In the genomic region with DNA sequence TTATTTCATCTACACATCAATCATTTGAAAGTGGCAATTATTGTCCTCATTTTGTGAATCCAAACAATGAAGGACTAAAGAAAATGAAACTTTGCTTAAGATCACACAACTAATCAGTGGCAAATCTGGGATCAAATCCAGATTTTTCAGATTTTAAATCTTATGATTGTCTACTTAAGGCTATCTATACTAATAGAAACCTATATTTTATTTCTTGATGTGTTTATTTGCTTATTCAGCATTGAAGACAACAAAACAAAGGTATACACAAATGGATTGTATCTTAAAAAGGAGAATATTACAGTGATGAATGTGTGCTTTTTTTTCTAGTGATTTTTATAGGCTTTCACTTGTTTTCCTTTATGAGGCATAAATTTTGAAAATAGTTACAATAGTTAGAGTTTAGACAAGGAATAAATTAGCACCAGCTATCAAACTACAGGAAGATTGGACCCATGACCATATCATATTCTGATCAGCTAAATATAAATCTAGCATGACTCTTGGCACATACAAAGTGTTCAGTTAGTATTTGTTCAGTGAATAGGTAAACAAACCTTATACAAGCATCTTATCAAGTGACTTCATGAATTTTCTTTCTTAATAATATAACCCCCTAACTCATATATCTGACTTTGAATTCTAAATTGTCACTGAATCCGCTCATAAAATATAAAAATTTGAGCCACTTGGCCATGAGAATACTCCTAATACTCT, we compare ENCODE assay signal across 20 cellular contexts. TPM values are rescaled to one million over a fixed set of nuclear protein-coding genes. Genes with fewer than 3 reads are reported as not detected.
DNase-seq lines count a peak whose midpoint lies in the region; ATAC-seq, FAIRE-seq and TF ChIP-seq lines count a peak whose summit lies in the region.
"Had no signal": no experiment of that assay in that cellular context is flagged by ENCODE, and none has a peak within 500 bp of the region (broad histone marks: within the 10 kb centered on the region; RNA-seq: fewer than 3 reads in every experiment).

No MANE protein-coding gene starts in this region.

- WGBS in A549 (ENCODE audit: missing lambda C conversion rate) = 87% methylated on average over 1 of the region's 1 CpG
- 94% methylated on average over 1 of the region's 1 CpG for WGBS in right lobe of liver (ENCODE audit: insufficient coverage, low coverage, low lambda C conversion rate, missing lambda C conversion rate)
- WGBS in gastroesophageal sphincter (ENCODE audit: low coverage in 1 of 2), 2 donors = 100% methylated on average over 1 of the region's 1 CpG

- TF ChIP-seq POLR2A in A549 (IDR thresholded peaks at IDR 0.05; ENCODE audit: low read length) (no peak), right lobe of liver (IDR thresholded peaks at IDR 0.05) (no peak), gastroesophageal sphincter (IDR thresholded peaks at IDR 0.05) (no peak)

- H4K20me1 ChIP-seq in GM23338 (replicated peaks; ENCODE audit: insufficient read depth) = no peaks in the 10 kb centered on the region; the same call in 1 of the 2 replicates

- no peaks in the 10 kb centered on the region for H3K36me3 ChIP-seq in GM23338 (ENCODE audit: insufficient read depth)
- H3K36me3 ChIP-seq in right lobe of liver = no peaks in the 10 kb centered on the region
- H3K36me3 ChIP-seq in gastroesophageal sphincter = peaks cover 0 to 7% of the 10 kb centered on the region in 2 donors
- H3K36me3 ChIP-seq: HAP-1 had no signal

- FAIRE-seq in A549 (lab: Jason Lieb, UNC) = peak; percentile 63
- FAIRE-seq: HTR-8/SVneo had no signal

- H3F3A ChIP-seq in GM23338 (replicated peaks; ENCODE audit: low read depth) = no peaks in the 10 kb centered on the region

- intact Hi-C loops in right lobe of liver (cut with DNase I) = no loop called here

- no peaks in the 10 kb centered on the region for H3K9me2 ChIP-seq in GM23338 (ENCODE audit: insufficient read depth)

- TF ChIP-seq RAD21 in A549 (conservative IDR thresholded peaks at IDR 0.05 in 1 of 2, IDR thresholded peaks at IDR 0.05 in 1 of 2) = no peak

- H3K79me2 ChIP-seq in GM23338 (replicated peaks; ENCODE audit: insufficient read depth) = peaks cover 37% of the 10 kb centered on the region

- H3K27me3 ChIP-seq in GM23338 (ENCODE audit: insufficient read depth) = no peaks in the 10 kb centered on the region
- H3K27me3 ChIP-seq in right lobe of liver = no peaks in the 10 kb centered on the region
- H3K27me3 ChIP-seq in gastroesophageal sphincter = no peaks in the 10 kb centered on the region

- DNase-seq in A549 (ENCODE audit: low read depth in 1 of 2, low spot score in 1 of 2) = no peak
- DNase-seq in GM23338 (ENCODE audit: low spot score) = no peak
- DNase-seq in right lobe of liver = no peak
- DNase-seq in T-helper 2 cell treated with Interferon-gamma antibody and Interleukin-4, amounts not matched to agents 5 μg/mL and 100 μg/mL, for 36 hours (ENCODE audit: low spot score) = no peak
- no peak for DNase-seq in HCEC 1CT
- no peak for DNase-seq in SIG-M5 treated with dmso at 0.1 percent for 504 hours (lab: John Stamatoyannopoulos, UW; ENCODE audit: unreplicated experiment)
- DNase-seq: 8988T, AML-193, C1 segment of cervical spinal cord, EL, Karpas-422, NCI-H1417, NCI-H187, NCI-H774 had no signal

- H3K4me1 ChIP-seq in A549 = peaks cover 77% of the 10 kb centered on the region
- peaks cover 9% of the 10 kb centered on the region for H3K4me1 ChIP-seq in GM23338 (ENCODE audit: insufficient read depth)
- H3K4me1 ChIP-seq in right lobe of liver = peaks cover 0 to 47% (median 8%) of the 10 kb centered on the region in 4 donors
- peaks cover 0 to 43% (median 5%) of the 10 kb centered on the region in 3 donors for H3K4me1 ChIP-seq in gastroesophageal sphincter

- H3K4me1 Mint-ChIP-seq in GM23338 = peaks cover 7% of the 10 kb centered on the region; the same call in 2 of the 3 replicates
- peaks cover 9% of the 10 kb centered on the region for H3K4me1 Mint-ChIP-seq in T-helper 2 cell treated with Interferon-gamma antibody and Interleukin-4, amounts not matched to agents 5 μg/mL and 100 μg/mL, for 36 hours (ENCODE audit: low read depth)

- peak overlapping the region in 1 of 2 experiments; percentile 46; a peak in 1 of 6 replicates for H3K27ac ChIP-seq in A549
- peak overlapping the region; percentile 40; the same call in 1 of the 2 replicates for H3K27ac ChIP-seq in GM23338 (ENCODE audit: low read depth)
- peak overlapping the region; percentile 87 for H3K27ac ChIP-seq in VCaP
- H3K27ac ChIP-seq in right lobe of liver = peak overlapping the region in 1 of 3 donors; percentile 39
- no peak overlapping the region for H3K27ac ChIP-seq in gastroesophageal sphincter

- TF ChIP-seq EP300 in A549 (IDR thresholded peaks at IDR 0.05) = no peak
- no peak for TF ChIP-seq EP300 in gastroesophageal sphincter (IDR thresholded peaks at IDR 0.05)

- POLR2A ChIA-PET in A549 (lab: Yijun Ruan, JAX) = interaction anchor here (0.6 kb wide), 1 partner anchor 108 kb away, joined by 3 read pairs; no protein-coding TSS in a partner anchor

- TF ChIP-seq CTCF in A549 (IDR thresholded peaks at IDR 0.05) (no peak), GM23338 (conservative IDR thresholded peaks at IDR 0.05; ENCODE audit: low read depth in 2 of 2) (no peak), VCaP (conservative IDR thresholded peaks at IDR 0.05) (no peak), right lobe of liver (IDR thresholded peaks at IDR 0.05) (no peak), gastroesophageal sphincter (IDR thresholded peaks at IDR 0.05) (no peak)

- no peaks in the 10 kb centered on the region for H3K36me3 Mint-ChIP-seq in GM23338 (ENCODE audit: low read depth)
- no peaks in the 10 kb centered on the region for H3K36me3 Mint-ChIP-seq in T-helper 2 cell treated with Interferon-gamma antibody and Interleukin-4, amounts not matched to agents 5 μg/mL and 100 μg/mL, for 36 hours (ENCODE audit: low read depth)

- H3K4me3 ChIP-seq in A549 (no peak overlapping the region), GM23338 (no peak overlapping the region), right lobe of liver (no peak overlapping the region), gastroesophageal sphincter (no peak overlapping the region)
- H3K4me3 ChIP-seq: HAP-1 had no signal

- no peaks in the 10 kb centered on the region for H3K9me3 Mint-ChIP-seq in GM23338
- no peaks in the 10 kb centered on the region for H3K9me3 Mint-ChIP-seq in T-helper 2 cell treated with Interferon-gamma antibody and Interleukin-4, amounts not matched to agents 5 μg/mL and 100 μg/mL, for 36 hours
- H3K9me3 Mint-ChIP-seq: IgD-negative memory B cell had no signal

- CTCF ChIA-PET in A549 (lab: Yijun Ruan, JAX) = interaction anchor here (0.5 to 2.2 kb wide), 7 partner anchors 12 to 309 kb away, joined by 3 to 11 read pairs (median 3); a partner anchor contains a TSS

- H3K4me2 ChIP-seq in A549 (peak overlapping the region; percentile 45), GM23338 (no peak overlapping the region)

- no peaks in the 10 kb centered on the region for H3K27me3 Mint-ChIP-seq in GM23338 (ENCODE audit: insufficient read depth, low read depth, poor library complexity)
- H3K27me3 Mint-ChIP-seq in T-helper 2 cell treated with Interferon-gamma antibody and Interleukin-4, amounts not matched to agents 5 μg/mL and 100 μg/mL, for 36 hours (ENCODE audit: low read depth) = no peaks in the 10 kb centered on the region
- H3K27me3 Mint-ChIP-seq: IgD-negative memory B cell had no signal

- ATAC-seq in A549 = no peak
- no peak for ATAC-seq in GM23338
- ATAC-seq in right lobe of liver = peak; percentile 16 to 51 (median 32)
- ATAC-seq in gastroesophageal sphincter = no peak
- ATAC-seq: Right ventricle myocardium inferior had no signal

- H3K4me3 Mint-ChIP-seq in GM23338 = no peak overlapping the region
- no peak overlapping the region for H3K4me3 Mint-ChIP-seq in T-helper 2 cell treated with Interferon-gamma antibody and Interleukin-4, amounts not matched to agents 5 μg/mL and 100 μg/mL, for 36 hours
- H3K4me3 Mint-ChIP-seq: IgD-negative memory B cell had no signal

- H3K9me3 ChIP-seq in A549 = no peaks in the 10 kb centered on the region
- H3K9me3 ChIP-seq in right lobe of liver = no peaks in the 10 kb centered on the region
- no peaks in the 10 kb centered on the region for H3K9me3 ChIP-seq in gastroesophageal sphincter
- H3K9me3 ChIP-seq: HAP-1 had no signal

- no peak overlapping the region for H3K27ac Mint-ChIP-seq in GM23338
- H3K27ac Mint-ChIP-seq in T-helper 2 cell treated with Interferon-gamma antibody and Interleukin-4, amounts not matched to agents 5 μg/mL and 100 μg/mL, for 36 hours = no peak overlapping the region
- H3K27ac Mint-ChIP-seq: IgD-negative memory B cell had no signal

- H2AFZ ChIP-seq in GM23338 = no peak overlapping the region

TF ChIP-seq in A549, 52 proteins besides CTCF, POLR2A, EP300 and RAD21:
- TF ChIP-seq MAFK (IDR thresholded peaks at IDR 0.05; ENCODE audit: partially characterized antibody) = peak; percentile 83
- TF ChIP-seq ZNF302 (CRISPR knock-in tag; IDR thresholded peaks at IDR 0.05) = no peak
TF ChIP-seq in A549: peak in this region for 1.

TF ChIP-seq in GM23338, 12 proteins besides CTCF, POLR2A, EP300 and RAD21 (continues in another document):
- TF ChIP-seq ZNF114 (CRISPR knock-in tag; IDR thresholded peaks at IDR 0.05) (no peak), STAT1 (IDR thresholded peaks at IDR 0.05; ENCODE audit: unreplicated experiment) (no peak), POLR2AphosphoS5 (IDR thresholded peaks at IDR 0.05; ENCODE audit: low read depth) (no peak), JUNB (IDR thresholded peaks at IDR 0.05; ENCODE audit: unreplicated experiment) (no peak), EZH2 (IDR thresholded peaks at IDR 0.05; ENCODE audit: low read depth, unreplicated experiment) (no peak)

RNA-seq across cellular contexts. Expression of a gene that starts 20.5 kb away (rescaled TPM):
- 638 and 726 TPM in 2 replicates for polyA plus RNA-seq in A549 (2011; rRNA removed)
- polyA plus RNA-seq in A549 (2012; cell fraction: cytosol; rRNA removed) = 95.8 and 122 TPM in 2 replicates
- 106 and 218 TPM in 2 replicates for polyA plus RNA-seq in A549 (2012; cell fraction: nucleus; rRNA removed)
- polyA plus RNA-seq in A549 (2017; fragmentation: RNase III; extraction: RNeasy Plus Mini Kit Qiagen cat#74134 plus additional on column Dnase treatment) = 354 to 422 TPM (median 395 TPM) in 3 replicates
- 969 and 1,130 TPM in 2 replicates for polyA minus RNA-seq in A549 (2011; rRNA and poly(A)+ RNA removed)
- 112 and 137 TPM in 2 replicates for total RNA-seq in GM23338 (2014; rRNA removed; shearing (Covaris generic))
- polyA plus RNA-seq in GM23338 (2016; fragmentation: Nextera tagmentation; extraction: Ambion mirVana) = 63.1 and 70.1 TPM in 2 replicates
- 100 to 1,000 TPM in 4 of 6 experiments, 10 to 100 TPM in 2; 56.9 to 247 (median 160) TPM for total RNA-seq in right lobe of liver
- 100 to 1,000 TPM in 1 of 4 donors, 10 to 100 TPM in 3; 50.8 to 175 (median 85.0) TPM for total RNA-seq in gastroesophageal sphincter

RNA-seq across cellular contexts. Expression of a gene that starts 20.7 kb away (rescaled TPM):
- polyA plus RNA-seq in A549 (2011; rRNA removed) (169 and 171 TPM in 2 replicates), A549 (2017; fragmentation: RNase III; extraction: RNeasy Plus Mini Kit Qiagen cat#74134 plus additional on column Dnase treatment) (109 to 114 TPM (median 111 TPM) in 3 replicates), GM23338 (2016; fragmentation: Nextera tagmentation; extraction: Ambion mirVana) (70.7 and 85.2 TPM in 2 replicates)
- polyA plus RNA-seq in A549 (2012; cell fraction: cytosol; rRNA removed) = 94.6 and 108 TPM in 2 replicates
- polyA plus RNA-seq in A549 (2012; cell fraction: nucleus; rRNA removed) = 35.6 and 63.6 TPM in 2 replicates
- polyA minus RNA-seq in A549 (2011; rRNA and poly(A)+ RNA removed) = 53.6 and 71.5 TPM in 2 replicates
- total RNA-seq in GM23338 (2014; rRNA removed; shearing (Covaris generic)) = 26.6 and 32.7 TPM in 2 replicates
- total RNA-seq in right lobe of liver (10 to 100 TPM; 13.1 to 50.8 (median 19.7) TPM), gastroesophageal sphincter (10 to 100 TPM; 16.6 to 26.0 (median 24.3) TPM)

Comparison
In these comparisons a context has a peak if more than half of its experiments do, and no peak if none do; other contexts are left out.
1. ATAC-seq: peak in right lobe of liver (4 of 4); none in A549 (0 of 2), GM23338 (single experiment) and gastroesophageal sphincter (single experiment).
2. H3K27ac ChIP-seq: peak in GM23338 (single experiment) and VCaP (single experiment); none in gastroesophageal sphincter (0 of 4).